18 cellular contexts compared by ENCODE assay signal in genomic region chr21:45420061-45420521, GRCh38. TPM values are rescaled to one million over a fixed set of nuclear protein-coding genes. Genes with fewer than 3 reads are reported as not detected.
DNase-seq lines count a peak whose midpoint lies in the region; ATAC-seq and TF ChIP-seq lines count a peak whose summit lies in the region.
"Had no signal": no experiment of that assay in that cellular context is flagged by ENCODE, and none has a peak within 500 bp of the region (broad histone marks: within the 10 kb centered on the region; RNA-seq: fewer than 3 reads in every experiment).

No MANE protein-coding gene starts in this region.

- H3K27me3 Mint-ChIP-seq in nephron progenitor cell (ENCODE audit: low read depth, poor library complexity) (no peaks in the 10 kb centered on the region), progenitor cell of endocrine pancreas (no peaks in the 10 kb centered on the region)
- H3K27me3 Mint-ChIP-seq: activated naive CD4-positive, alpha-beta T cell treated with anti-CD3 and anti-CD28 coated beads, Interleukin-2, amount 10 ng/mL, durations not matched to agents 7 days and 5 days had no signal

- H3K27ac Mint-ChIP-seq in nephron progenitor cell (peak overlapping the region; percentile 90), progenitor cell of endocrine pancreas (no peak overlapping the region)
- H3K27ac Mint-ChIP-seq: activated naive CD4-positive, alpha-beta T cell treated with anti-CD3 and anti-CD28 coated beads, Interleukin-2, amount 10 ng/mL, durations not matched to agents 7 days and 5 days had no signal

- H3K4me1 ChIP-seq in BLaER1 (peaks cover 18% of the 10 kb centered on the region), RWPE2 (ENCODE audit: insufficient read depth, poor library complexity, severe bottlenecking) (no peaks in the 10 kb centered on the region), cardiac muscle cell (ENCODE audit: low read depth) (peaks cover 44% of the 10 kb centered on the region)

- H3K9me3 ChIP-seq in BLaER1 (no peaks in the 10 kb centered on the region), RWPE2 (ENCODE audit: severe bottlenecking) (no peaks in the 10 kb centered on the region), cardiac muscle cell (ENCODE audit: low read depth) (no peaks in the 10 kb centered on the region)
- H3K9me3 ChIP-seq: Peyer's patch, psoas muscle had no signal

- DNase-seq in RWPE2 (ENCODE audit: low spot score) (peak; percentile 55), cardiac muscle cell (ENCODE audit: low read depth in 1 of 2, low spot score in 1 of 2) (no peak), nephron progenitor cell (no peak), progenitor cell of endocrine pancreas (ENCODE audit: low spot score, unreplicated experiment) (no peak), A172 (ENCODE audit: low spot score) (no peak)
- DNase-seq: activated CD8-positive, alpha-beta memory T cell treated with anti-CD3 and anti-CD28 coated beads, Interleukin-2, amount 50 U/mL, for 4 hours; activated naive CD4-positive, alpha-beta T cell treated with anti-CD3 and anti-CD28 coated beads, Interleukin-2, amount 10 ng/mL, durations not matched to agents 7 days and 5 days; GM23248; NCI-H1092 treated with DMSO at 0.1 percent for 48 hours; NCI-H510A treated with DMSO at 0.1 percent for 48 hours; Peyer's patch; stimulated activated CD4-positive, alpha-beta T cell treated with anti-CD3 and anti-CD28 coated beads, Interleukin-4, amount 100 ng/mL, for 4 hours; stimulated activated naive CD4-positive, alpha-beta T cell; T-helper 1 cell had no signal

- H4K20me1 ChIP-seq in BLaER1 = no peaks in the 10 kb centered on the region

- peaks cover 52% of the 10 kb centered on the region for H3K4me1 Mint-ChIP-seq in nephron progenitor cell
- H3K4me1 Mint-ChIP-seq in progenitor cell of endocrine pancreas (ENCODE audit: low read depth) = peaks cover 40% of the 10 kb centered on the region
- H3K4me1 Mint-ChIP-seq: activated naive CD4-positive, alpha-beta T cell treated with anti-CD3 and anti-CD28 coated beads, Interleukin-2, amount 10 ng/mL, durations not matched to agents 7 days and 5 days had no signal

- H3K4me3 Mint-ChIP-seq in nephron progenitor cell (no peak overlapping the region), progenitor cell of endocrine pancreas (ENCODE audit: low read depth) (no peak overlapping the region)
- H3K4me3 Mint-ChIP-seq: activated naive CD4-positive, alpha-beta T cell treated with anti-CD3 and anti-CD28 coated beads, Interleukin-2, amount 10 ng/mL, durations not matched to agents 7 days and 5 days had no signal

- H3K4me2 ChIP-seq in BLaER1 = peak overlapping the region; percentile 62

- TF ChIP-seq CTCF in RWPE2 (IDR thresholded peaks at IDR 0.05; ENCODE audit: poor library complexity, severe bottlenecking) (no peak), cardiac muscle cell (IDR thresholded peaks at IDR 0.05; ENCODE audit: low read depth, low read length) (no peak), nephron progenitor cell (IDR thresholded peaks at IDR 0.05) (no peak), progenitor cell of endocrine pancreas (IDR thresholded peaks at IDR 0.05; ENCODE audit: unreplicated experiment) (no peak)

- H3K36me3 Mint-ChIP-seq in nephron progenitor cell (ENCODE audit: low read depth) (no peaks in the 10 kb centered on the region), progenitor cell of endocrine pancreas (ENCODE audit: insufficient read depth) (no peaks in the 10 kb centered on the region)
- H3K36me3 Mint-ChIP-seq: activated naive CD4-positive, alpha-beta T cell treated with anti-CD3 and anti-CD28 coated beads, Interleukin-2, amount 10 ng/mL, durations not matched to agents 7 days and 5 days had no signal

- H3K9ac ChIP-seq in BLaER1 = no peak overlapping the region
- H3K9ac ChIP-seq: GM23248 had no signal

- ATAC-seq in RWPE2 (ENCODE audit: low read depth) (no peak), HG03521 (IDR thresholded peaks at IDR 0.05; ENCODE audit: unreplicated experiment) (no peak), GM19023 (IDR thresholded peaks at IDR 0.05; ENCODE audit: unreplicated experiment) (no peak)

- no peaks in the 10 kb centered on the region for H3K36me3 ChIP-seq in BLaER1
- H3K36me3 ChIP-seq in RWPE2 (ENCODE audit: low read depth) = no peaks in the 10 kb centered on the region
- no peaks in the 10 kb centered on the region for H3K36me3 ChIP-seq in cardiac muscle cell
- H3K36me3 ChIP-seq: Peyer's patch had no signal

- H3K4me3 ChIP-seq in BLaER1 (no peak overlapping the region), RWPE2 (ENCODE audit: severe bottlenecking) (no peak overlapping the region), cardiac muscle cell (no peak overlapping the region)
- H3K4me3 ChIP-seq: GM23248, Peyer's patch, psoas muscle had no signal

- H3K27me3 ChIP-seq in BLaER1 (no peaks in the 10 kb centered on the region), RWPE2 (ENCODE audit: insufficient read depth, poor library complexity, severe bottlenecking) (no peaks in the 10 kb centered on the region), cardiac muscle cell (no peaks in the 10 kb centered on the region)
- H3K27me3 ChIP-seq: Peyer's patch had no signal

- H3K27ac ChIP-seq in BLaER1 (no peak overlapping the region), RWPE2 (ENCODE audit: poor library complexity, severe bottlenecking) (no peak overlapping the region), cardiac muscle cell (peak overlapping the region; percentile 60)
- H3K27ac ChIP-seq: GM23248, Peyer's patch, psoas muscle had no signal

- H3K9me3 Mint-ChIP-seq in nephron progenitor cell (no peaks in the 10 kb centered on the region), progenitor cell of endocrine pancreas (ENCODE audit: low read depth) (no peaks in the 10 kb centered on the region)
- H3K9me3 Mint-ChIP-seq: activated naive CD4-positive, alpha-beta T cell treated with anti-CD3 and anti-CD28 coated beads, Interleukin-2, amount 10 ng/mL, durations not matched to agents 7 days and 5 days had no signal

RNA-seq across cellular contexts. Expression of gene COL18A1, which starts 15.1 kb away (rescaled TPM):
- total RNA-seq in cardiac muscle cell (887 and 1,182 TPM in 2 replicates), progenitor cell of endocrine pancreas (271 TPM in 2 replicates)
- 407 and 535 TPM in 2 replicates for polyA plus RNA-seq in cardiac muscle cell
- 72.9 and 115 TPM in 2 replicates for total RNA-seq in A172 (2014; rRNA removed; shearing (Covaris generic))
